ENCODE assay signal across 9 cellular contexts in genomic region chr6:38570750-38571149, GRCh38.
DNase-seq lines count a peak whose midpoint lies in the region; ATAC-seq, FAIRE-seq and TF ChIP-seq lines count a peak whose summit lies in the region.
"Had no signal": no experiment of that assay in that cellular context is flagged by ENCODE, and none has a peak within 500 bp of the region (broad histone marks: within the 10 kb centered on the region; RNA-seq: fewer than 3 reads in every experiment).

No MANE protein-coding gene starts in this region.

- H3K27me3 Mint-ChIP-seq in CD14-positive monocyte (ENCODE audit: low read depth in 3 of 3) = no peaks in the 10 kb centered on the region
- H3K27me3 Mint-ChIP-seq: activated naive CD8-positive, alpha-beta T cell had no signal

- TF ChIP-seq CTCF in CD14-positive monocyte (IDR thresholded peaks at IDR 0.05) (peak; percentile 29), left lung (IDR thresholded peaks at IDR 0.05) (peak in 1 of 2 donors; percentile 45), GM20000 (IDR thresholded peaks at IDR 0.05; ENCODE audit: extremely low read depth, missing control alignments) (no peak)

- peaks cover 0 to 7% of the 10 kb centered on the region in 2 donors for H3K4me1 ChIP-seq in left lung

- H3K36me3 ChIP-seq in left lung = no peaks in the 10 kb centered on the region

- peaks cover 3% of the 10 kb centered on the region for H3K4me1 Mint-ChIP-seq in CD14-positive monocyte

- no peak overlapping the region for H3K27ac Mint-ChIP-seq in CD14-positive monocyte

- peaks cover 8 to 24% of the 10 kb centered on the region in 2 donors for H3K36me3 Mint-ChIP-seq in CD14-positive monocyte

- intact Hi-C loops in CD14-positive monocyte (cut with micrococcal nuclease) (no loop called here), left lung (cut with DNase I) (no loop called here)

- H3K4me3 Mint-ChIP-seq in CD14-positive monocyte = no peak overlapping the region
- H3K4me3 Mint-ChIP-seq: activated naive CD8-positive, alpha-beta T cell had no signal

- no peak for DNase-seq in CD14-positive monocyte (ENCODE audit: low spot score)
- peak; percentile 14 for DNase-seq in H4 (ENCODE audit: low spot score)
- DNase-seq in left lung = no peak
- DNase-seq in GM20000 (ENCODE audit: low spot score) = no peak
- DNase-seq in GM03348 (ENCODE audit: low spot score) = no peak

- H3K27ac ChIP-seq in left lung = no peak overlapping the region

- peak; percentile 95 for FAIRE-seq in TTC549 (lab: Jason Lieb, UNC)

- H3K27me3 ChIP-seq in left lung = no peaks in the 10 kb centered on the region

- H3K9me3 Mint-ChIP-seq in CD14-positive monocyte = no peaks in the 10 kb centered on the region

- no peaks in the 10 kb centered on the region for H3K9me3 ChIP-seq in left lung

- ATAC-seq in left lung = peak; percentile 81
- no peak for ATAC-seq in HG03159 (IDR thresholded peaks at IDR 0.05; ENCODE audit: unreplicated experiment)
- ATAC-seq in esophagus mucosa = no peak

- H3K4me3 ChIP-seq in left lung = no peak overlapping the region
